ENCODE assay signal across 8 cellular contexts in genomic region chr6:75935473-75935793, GRCh38.
DNase-seq lines count a peak whose midpoint lies in the region; ATAC-seq and TF ChIP-seq lines count a peak whose summit lies in the region.

No MANE protein-coding gene starts in this region.

- no peak overlapping the region for H3K27ac Mint-ChIP-seq in central memory CD8-positive, alpha-beta T cell (ENCODE audit: low read depth)
- H3K27ac Mint-ChIP-seq in neural crest cell (ENCODE audit: unreplicated experiment) = peak overlapping the region; percentile 7

- peaks cover 22% of the 10 kb centered on the region for H3K27me3 Mint-ChIP-seq in central memory CD8-positive, alpha-beta T cell
- peaks cover 4% of the 10 kb centered on the region for H3K27me3 Mint-ChIP-seq in neural crest cell (ENCODE audit: low read depth)

- H3K36me3 Mint-ChIP-seq in central memory CD8-positive, alpha-beta T cell (ENCODE audit: insufficient read depth) = peaks cover 4% of the 10 kb centered on the region
- no peaks in the 10 kb centered on the region for H3K36me3 Mint-ChIP-seq in neural crest cell (ENCODE audit: low read depth)

- peak overlapping the region; percentile 99 for H3K4me2 ChIP-seq in BLaER1

- peak; percentile 5 for ATAC-seq in HG02981 (IDR thresholded peaks at IDR 0.05; ENCODE audit: unreplicated experiment)
- no peak for ATAC-seq in central memory CD8-positive, alpha-beta T cell (replicated peaks; ENCODE audit: extremely low read depth, poor library complexity, severe bottlenecking)

- peak overlapping the region; percentile 65 for H3K4me3 ChIP-seq in BLaER1

- no peaks in the 10 kb centered on the region for H3K9me3 ChIP-seq in BLaER1

- H3K4me1 ChIP-seq in BLaER1 = peaks cover 7% of the 10 kb centered on the region

- peak overlapping the region; percentile 59 for H3K4me3 Mint-ChIP-seq in central memory CD8-positive, alpha-beta T cell
- H3K4me3 Mint-ChIP-seq in neural crest cell = peak overlapping the region; percentile 83

- no peaks in the 10 kb centered on the region for H3K9me3 Mint-ChIP-seq in central memory CD8-positive, alpha-beta T cell
- no peaks in the 10 kb centered on the region for H3K9me3 Mint-ChIP-seq in neural crest cell

- H3K4me1 Mint-ChIP-seq in central memory CD8-positive, alpha-beta T cell = peaks cover 7% of the 10 kb centered on the region
- peaks cover 30% of the 10 kb centered on the region for H3K4me1 Mint-ChIP-seq in neural crest cell

- no peak overlapping the region for H3K27ac ChIP-seq in BLaER1

- no peak for TF ChIP-seq CTCF in neural crest cell (conservative IDR thresholded peaks at IDR 0.05)

- peak overlapping the region; percentile 46; the same call in 1 of the 2 replicates for H3K9ac ChIP-seq in BLaER1

- H3K27me3 ChIP-seq in BLaER1 = no peaks in the 10 kb centered on the region

- H4K20me1 ChIP-seq in BLaER1 = no peaks in the 10 kb centered on the region

- no peaks in the 10 kb centered on the region for H3K36me3 ChIP-seq in BLaER1

- no peak for DNase-seq in central memory CD8-positive, alpha-beta T cell (ENCODE audit: low spot score in 2 of 2)
- DNase-seq in neural crest cell (ENCODE audit: low read depth, low spot score) (no peak), dedifferentiated amniotic fluid mesenchymal stem cell (ENCODE audit: extremely low spot score) (no peak), NCI-H1048 (lab: John Stamatoyannopoulos, UW) (no peak)
- DNase-seq in activated T-cell treated with anti-CD3 and anti-CD28 coated beads, Interleukin-2, amount 50 U/mL, for 1 hour = no peak
- no peak for DNase-seq in stimulated activated CD4-positive, alpha-beta T cell treated with anti-CD3 and anti-CD28 coated beads, Interleukin-2, amount 100 ng/mL, for 48 hours
